ENCODE assay signal across 1 cellular context in the genomic region with DNA sequence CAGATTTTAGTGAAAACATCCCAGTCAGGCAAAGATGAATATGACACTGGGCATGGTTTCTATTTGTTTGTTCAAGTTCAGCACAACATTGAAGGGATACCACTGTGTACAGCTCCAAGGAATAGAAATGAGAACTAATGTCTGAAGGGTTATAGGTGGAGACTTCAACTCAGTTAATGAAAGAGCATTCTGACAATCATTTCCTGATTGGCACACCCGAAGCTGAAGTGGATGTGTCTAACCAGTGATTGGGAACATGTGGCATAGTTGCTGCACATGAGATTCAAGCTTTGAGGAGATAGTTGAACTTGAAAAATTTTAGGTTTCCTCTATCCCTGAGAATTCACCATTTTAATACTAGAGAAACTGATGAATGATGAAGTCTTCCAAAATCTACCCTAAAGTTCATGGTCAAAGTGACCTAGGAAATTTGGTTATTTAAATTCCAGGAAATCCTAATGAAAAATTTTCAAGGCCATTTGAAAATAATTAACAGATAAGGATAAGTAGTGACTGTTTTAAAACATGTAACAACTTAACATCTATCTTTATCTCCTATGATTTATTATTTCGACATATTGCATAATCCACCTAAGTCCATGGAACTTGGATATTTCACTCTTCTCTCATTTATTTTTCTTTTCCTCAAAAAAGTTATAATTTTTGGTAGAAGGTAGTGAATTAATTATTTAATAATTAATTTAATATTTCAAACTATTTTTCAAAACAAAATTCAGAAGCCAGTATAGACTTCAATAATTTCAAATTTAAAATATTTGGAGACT.
TF ChIP-seq lines count a peak whose summit lies in the region.

No MANE protein-coding gene starts in this region.

TF ChIP-seq in HepG2, 621 proteins besides CTCF, POLR2A, EP300 and RAD21:
- TF ChIP-seq SRY (CRISPR knock-in tag; IDR thresholded peaks at IDR 0.05): no peak
- peak; percentile 68 for TF ChIP-seq CEBPB (IDR thresholded peaks at IDR 0.05; ENCODE audit: borderline replicate concordance, low read depth, low read length)
- TF ChIP-seq ZNF260 (CRISPR knock-in tag; IDR thresholded peaks at IDR 0.05; ENCODE audit: borderline replicate concordance, low read depth): no peak
